ENCODE assay signal across 8 cellular contexts in the genomic region with DNA sequence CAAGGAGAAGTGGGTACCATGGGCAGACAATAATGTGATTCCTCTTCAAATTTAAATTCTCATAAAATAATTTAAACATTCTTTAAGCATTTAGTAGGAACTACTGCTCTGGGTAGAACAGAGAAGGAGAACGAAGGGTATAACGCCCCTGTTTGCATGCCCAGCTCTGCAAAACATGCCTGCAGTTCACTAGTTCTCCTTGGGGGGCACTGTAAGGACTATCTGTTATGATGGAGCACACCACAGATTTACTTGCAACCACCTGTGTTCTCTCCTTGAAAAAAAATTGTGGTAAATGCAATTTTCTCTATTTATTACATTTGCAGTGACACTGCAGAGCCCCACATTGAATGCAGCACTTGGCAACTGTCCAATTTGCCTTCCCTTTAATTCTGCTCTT.
DNase-seq lines count a peak whose midpoint lies in the region; ATAC-seq, FAIRE-seq and TF ChIP-seq lines count a peak whose summit lies in the region.

No MANE protein-coding gene starts in this region.

- peak; percentile 77 for ATAC-seq in GM21360 (IDR thresholded peaks at IDR 0.05; ENCODE audit: unreplicated experiment)
- ATAC-seq in HG02840 (IDR thresholded peaks at IDR 0.05; ENCODE audit: low FRiP score, unreplicated experiment): no peak
- no peak for ATAC-seq in psoas muscle

- peaks cover 10% of the 10 kb centered on the region for H3K9me3 Mint-ChIP-seq in activated T-helper 2 cell treated with anti-CD3 and anti-CD28 coated beads, Interferon-gamma antibody, Interleukin-2, Interleukin-4, amounts not matched to agents 10 μg/mL and 5 μg/mL and 100 μg/mL, durations not matched to agents 14 hours and 24 hours and 36 hours

- no peak for TF ChIP-seq CTCF in psoas muscle (IDR thresholded peaks at IDR 0.05)

- no peaks in the 10 kb centered on the region for H3K4me1 Mint-ChIP-seq in activated T-helper 2 cell treated with anti-CD3 and anti-CD28 coated beads, Interferon-gamma antibody, Interleukin-2, Interleukin-4, amounts not matched to agents 10 μg/mL and 5 μg/mL and 100 μg/mL, durations not matched to agents 14 hours and 24 hours and 36 hours (ENCODE audit: low read depth)

- H3K27me3 ChIP-seq in psoas muscle (ENCODE audit: insufficient read depth in 3 of 3, low read length in 2 of 3): no peaks in the 10 kb centered on the region

- H3K4me1 ChIP-seq in psoas muscle: no peaks in the 10 kb centered on the region

- WGBS in psoas muscle, 3 donors: 84 to 90% (median 88%) methylated on average over 2 of the region's 2 CpGs

- no peak overlapping the region for H3K4me3 Mint-ChIP-seq in activated T-helper 2 cell treated with anti-CD3 and anti-CD28 coated beads, Interferon-gamma antibody, Interleukin-2, Interleukin-4, amounts not matched to agents 10 μg/mL and 5 μg/mL and 100 μg/mL, durations not matched to agents 14 hours and 24 hours and 36 hours (ENCODE audit: low read depth)

- H3K36me3 Mint-ChIP-seq in activated T-helper 2 cell treated with anti-CD3 and anti-CD28 coated beads, Interferon-gamma antibody, Interleukin-2, Interleukin-4, amounts not matched to agents 10 μg/mL and 5 μg/mL and 100 μg/mL, durations not matched to agents 14 hours and 24 hours and 36 hours (ENCODE audit: low read depth): no peaks in the 10 kb centered on the region

- intact Hi-C loops in activated T-helper 2 cell treated with anti-CD3 and anti-CD28 coated beads, Interferon-gamma antibody, Interleukin-2, Interleukin-4, amounts not matched to agents 10 μg/mL and 5 μg/mL and 100 μg/mL, durations not matched to agents 14 hours and 24 hours and 36 hours (cut with micrococcal nuclease): no loop called here
- intact Hi-C loops in psoas muscle (cut with DNase I): no loop called here

- H3K27ac ChIP-seq in psoas muscle: no peak overlapping the region

- H3K27ac Mint-ChIP-seq in activated T-helper 2 cell treated with anti-CD3 and anti-CD28 coated beads, Interferon-gamma antibody, Interleukin-2, Interleukin-4, amounts not matched to agents 10 μg/mL and 5 μg/mL and 100 μg/mL, durations not matched to agents 14 hours and 24 hours and 36 hours: no peak overlapping the region

- peak; percentile 24 for DNase-seq in EL
- DNase-seq in Jurkat, Clone E6-1 (ENCODE audit: low read depth, low spot score): peak; percentile 31
- peak; percentile 2 for DNase-seq in germinal center (ENCODE audit: low spot score)
- no peak for DNase-seq in activated T-helper 2 cell treated with anti-CD3 and anti-CD28 coated beads, Interferon-gamma antibody, Interleukin-2, Interleukin-4, amounts not matched to agents 10 μg/mL and 5 μg/mL and 100 μg/mL, durations not matched to agents 14 hours and 24 hours and 36 hours (ENCODE audit: low spot score)
- DNase-seq in psoas muscle: no peak
- DNase-seq in frontal cortex (ENCODE audit: low spot score in 2 of 2): no peak

- H3K27me3 Mint-ChIP-seq in activated T-helper 2 cell treated with anti-CD3 and anti-CD28 coated beads, Interferon-gamma antibody, Interleukin-2, Interleukin-4, amounts not matched to agents 10 μg/mL and 5 μg/mL and 100 μg/mL, durations not matched to agents 14 hours and 24 hours and 36 hours (ENCODE audit: low read depth): no peaks in the 10 kb centered on the region

- FAIRE-seq in frontal cortex (lab: Jason Lieb, UNC): no peak

- H3K4me3 ChIP-seq in Jurkat, Clone E6-1 (ENCODE audit: low read length): no peak overlapping the region
- no peak overlapping the region for H3K4me3 ChIP-seq in psoas muscle

- H3K9me3 ChIP-seq in psoas muscle: no peaks in the 10 kb centered on the region

- H3K36me3 ChIP-seq in psoas muscle (ENCODE audit: insufficient read depth in 1 of 2, low read depth in 1 of 2): no peaks in the 10 kb centered on the region

Comparison
In these comparisons a context has a peak if more than half of its experiments do, and no peak if none do; other contexts are left out.
1. DNase-seq: peak in EL (single experiment), Jurkat, Clone E6-1 (single experiment) and germinal center (single experiment); none in activated T-helper 2 cell treated with anti-CD3 and anti-CD28 coated beads, Interferon-gamma antibody, Interleukin-2, Interleukin-4, amounts not matched to agents 10 μg/mL and 5 μg/mL and 100 μg/mL, durations not matched to agents 14 hours and 24 hours and 36 hours (single experiment), psoas muscle (0 of 2) and frontal cortex (0 of 2).